Comparison of ENCODE assay signal across 8 cellular contexts in the genomic region with DNA sequence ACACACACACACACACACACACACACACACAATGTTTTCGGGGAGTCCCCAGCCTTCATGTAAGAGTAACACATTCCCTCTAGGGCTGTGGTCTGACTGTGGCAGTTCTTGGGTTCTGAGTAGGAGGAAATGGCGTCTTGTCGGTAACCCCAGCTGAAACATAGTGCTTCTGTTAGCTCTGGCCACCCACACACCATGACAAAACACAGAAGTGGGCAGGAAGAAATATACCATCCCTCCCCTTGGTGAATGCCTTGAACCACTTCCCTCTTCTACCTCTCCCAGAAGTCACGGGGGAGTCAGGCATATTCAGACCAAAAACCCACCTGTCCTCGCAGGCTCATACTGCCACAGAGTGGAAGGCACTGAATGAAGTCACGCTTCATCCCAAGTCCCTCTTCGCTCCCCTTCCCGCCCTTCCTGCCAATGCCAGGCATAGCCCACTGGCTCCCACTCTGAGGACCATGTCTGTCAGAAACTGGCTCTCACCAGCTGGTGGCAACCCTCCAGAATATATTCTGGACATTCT. TPM values are rescaled to one million over a fixed set of nuclear protein-coding genes. Genes with fewer than 3 reads are reported as not detected.
A peak's percentile ranks its signal among the peaks of the same experiment; 100 is the strongest.
DNase-seq lines count a peak whose midpoint lies in the region; ATAC-seq and TF ChIP-seq lines count a peak whose summit lies in the region.

No MANE protein-coding gene starts in this region.

- H3K9me3 ChIP-seq in thyroid gland (no peaks in the 10 kb centered on the region), Karpas-422 (ENCODE audit: low read length) (no peaks in the 10 kb centered on the region)

- DNase-seq in CD1c-positive myeloid dendritic cell (ENCODE audit: extremely low spot score) (peak; percentile 92), thyroid gland (no peak), Karpas-422 (no peak), NCI-H187 (lab: John Stamatoyannopoulos, UW) (no peak)
- peak; percentile 55 for DNase-seq in activated CD8-positive, alpha-beta memory T cell treated with anti-CD3 and anti-CD28 coated beads, Interleukin-2, amount 50 U/mL, for 24 hours (ENCODE audit: extremely low read depth)
- peak; percentile 90 for DNase-seq in natural killer cell treated with Interleukin-12 subunit alpha and Interleukin-12 subunit beta and Interleukin-15 and Interleukin-18, amount 100 ng/mL, for 72 hours (ENCODE audit: low spot score)

- H3K27ac ChIP-seq in thyroid gland (no peak overlapping the region), Karpas-422 (ENCODE audit: low read length) (no peak overlapping the region)

- H2AFZ ChIP-seq in Karpas-422 (ENCODE audit: low read length): no peak overlapping the region

- H3K4me3 Mint-ChIP-seq in natural killer cell treated with Interleukin-12 subunit alpha and Interleukin-12 subunit beta and Interleukin-15 and Interleukin-18, amount 100 ng/mL, for 72 hours: peak overlapping the region; percentile 57

- TF ChIP-seq POLR2A in thyroid gland (IDR thresholded peaks at IDR 0.05): no peak

- intact Hi-C loops in thyroid gland (cut with DNase I): loop anchor here (10.0 kb wide), 1 partner anchor 299 kb away; the partner anchor contains the start of gene DLX3

- H3K9me3 Mint-ChIP-seq in natural killer cell treated with Interleukin-12 subunit alpha and Interleukin-12 subunit beta and Interleukin-15 and Interleukin-18, amount 100 ng/mL, for 72 hours: no peaks in the 10 kb centered on the region

- TF ChIP-seq CTCF in thyroid gland (IDR thresholded peaks at IDR 0.05): no peak

- H4K20me1 ChIP-seq in Karpas-422 (ENCODE audit: insufficient read depth, low read depth, low read length): no peaks in the 10 kb centered on the region

- H3K36me3 Mint-ChIP-seq in natural killer cell treated with Interleukin-12 subunit alpha and Interleukin-12 subunit beta and Interleukin-15 and Interleukin-18, amount 100 ng/mL, for 72 hours: peaks cover 10% of the 10 kb centered on the region

- H3K27me3 Mint-ChIP-seq in natural killer cell treated with Interleukin-12 subunit alpha and Interleukin-12 subunit beta and Interleukin-15 and Interleukin-18, amount 100 ng/mL, for 72 hours: no peaks in the 10 kb centered on the region

- H3K27ac Mint-ChIP-seq in natural killer cell treated with Interleukin-12 subunit alpha and Interleukin-12 subunit beta and Interleukin-15 and Interleukin-18, amount 100 ng/mL, for 72 hours: peak overlapping the region; percentile 94 to 96

- WGBS in thyroid gland, 2 donors: 78% methylated on average over 8 of the region's 8 CpGs

- ATAC-seq in HG03439 (IDR thresholded peaks at IDR 0.05; ENCODE audit: unreplicated experiment) (peak; percentile 41), HG02884 (IDR thresholded peaks at IDR 0.05; ENCODE audit: unreplicated experiment) (no peak)
- peak; percentile 96 to 98 for ATAC-seq in natural killer cell treated with Interleukin-12 subunit alpha and Interleukin-12 subunit beta and Interleukin-15 and Interleukin-18, amount 100 ng/mL, for 72 hours

- no peaks in the 10 kb centered on the region for H3K79me2 ChIP-seq in Karpas-422 (ENCODE audit: low read length)

- H3K4me1 ChIP-seq in thyroid gland (peaks cover 0 to 15% of the 10 kb centered on the region in 2 donors), Karpas-422 (ENCODE audit: low read length) (no peaks in the 10 kb centered on the region)

- no peak overlapping the region for H3K4me2 ChIP-seq in Karpas-422 (ENCODE audit: low read depth, low read length, poor library complexity, severe bottlenecking)

- H3K36me3 ChIP-seq in thyroid gland (peaks cover 13 to 16% of the 10 kb centered on the region in 2 donors), Karpas-422 (ENCODE audit: insufficient read depth, low read length) (peaks cover 3% of the 10 kb centered on the region; the same call in 1 of the 2 replicates)

- peaks cover 22 to 29% of the 10 kb centered on the region in 2 donors for H3K4me1 Mint-ChIP-seq in natural killer cell treated with Interleukin-12 subunit alpha and Interleukin-12 subunit beta and Interleukin-15 and Interleukin-18, amount 100 ng/mL, for 72 hours (ENCODE audit: low read depth in 2 of 2)

- H3K4me3 ChIP-seq in thyroid gland (replicated peaks in 1 of 3): no peak overlapping the region
- no peak overlapping the region for H3K4me3 ChIP-seq in Karpas-422 (ENCODE audit: low read length)

- no peaks in the 10 kb centered on the region for H3K9me2 ChIP-seq in Karpas-422 (replicated peaks; ENCODE audit: insufficient read depth, low read length)

- no peaks in the 10 kb centered on the region for H3K27me3 ChIP-seq in thyroid gland
- no peaks in the 10 kb centered on the region for H3K27me3 ChIP-seq in Karpas-422 (ENCODE audit: low read length)

- no peak overlapping the region for H3K9ac ChIP-seq in Karpas-422 (ENCODE audit: low read length)

RNA-seq across cellular contexts. Expression of gene SLC35B1, which starts 11.5 kb away (rescaled TPM):
- total RNA-seq in natural killer cell treated with Interleukin-12 subunit alpha and Interleukin-12 subunit beta and Interleukin-15 and Interleukin-18, amount 100 ng/mL, for 72 hours: 100 to 1,000 TPM in 1 of 2 donors, 10 to 100 TPM in 1; 90.9 to 115 TPM
- total RNA-seq in thyroid gland: 100 to 1,000 TPM in 2 of 4 donors, 10 to 100 TPM in 2; 77.5 to 171 (median 94.7) TPM
- 24.4 and 37.4 TPM in 2 replicates for total RNA-seq in Karpas-422 (2014; rRNA removed; shearing (Covaris generic); ENCODE audit: low replicate concordance)

RNA-seq across cellular contexts. Expression of gene SPOP, which starts 18.4 kb away (rescaled TPM):
- total RNA-seq in natural killer cell treated with Interleukin-12 subunit alpha and Interleukin-12 subunit beta and Interleukin-15 and Interleukin-18, amount 100 ng/mL, for 72 hours: 10 to 100 TPM; 59.3 to 87.7 TPM
- total RNA-seq in thyroid gland: 10 to 100 TPM; 78.5 to 86.4 (median 81.6) TPM
- total RNA-seq in Karpas-422 (2014; rRNA removed; shearing (Covaris generic); ENCODE audit: low replicate concordance): 49.0 and 63.5 TPM in 2 replicates

Comparison
In these comparisons a context has a peak if more than half of its experiments do, and no peak if none do; other contexts are left out.
1. DNase-seq: peak in CD1c-positive myeloid dendritic cell (single experiment), activated CD8-positive, alpha-beta memory T cell treated with anti-CD3 and anti-CD28 coated beads, Interleukin-2, amount 50 U/mL, for 24 hours (single experiment) and natural killer cell treated with Interleukin-12 subunit alpha and Interleukin-12 subunit beta and Interleukin-15 and Interleukin-18, amount 100 ng/mL, for 72 hours (single experiment); none in thyroid gland (0 of 2), Karpas-422 (single experiment) and NCI-H187 (0 of 2).